8 cellular contexts compared by ENCODE assay signal in the genomic region with DNA sequence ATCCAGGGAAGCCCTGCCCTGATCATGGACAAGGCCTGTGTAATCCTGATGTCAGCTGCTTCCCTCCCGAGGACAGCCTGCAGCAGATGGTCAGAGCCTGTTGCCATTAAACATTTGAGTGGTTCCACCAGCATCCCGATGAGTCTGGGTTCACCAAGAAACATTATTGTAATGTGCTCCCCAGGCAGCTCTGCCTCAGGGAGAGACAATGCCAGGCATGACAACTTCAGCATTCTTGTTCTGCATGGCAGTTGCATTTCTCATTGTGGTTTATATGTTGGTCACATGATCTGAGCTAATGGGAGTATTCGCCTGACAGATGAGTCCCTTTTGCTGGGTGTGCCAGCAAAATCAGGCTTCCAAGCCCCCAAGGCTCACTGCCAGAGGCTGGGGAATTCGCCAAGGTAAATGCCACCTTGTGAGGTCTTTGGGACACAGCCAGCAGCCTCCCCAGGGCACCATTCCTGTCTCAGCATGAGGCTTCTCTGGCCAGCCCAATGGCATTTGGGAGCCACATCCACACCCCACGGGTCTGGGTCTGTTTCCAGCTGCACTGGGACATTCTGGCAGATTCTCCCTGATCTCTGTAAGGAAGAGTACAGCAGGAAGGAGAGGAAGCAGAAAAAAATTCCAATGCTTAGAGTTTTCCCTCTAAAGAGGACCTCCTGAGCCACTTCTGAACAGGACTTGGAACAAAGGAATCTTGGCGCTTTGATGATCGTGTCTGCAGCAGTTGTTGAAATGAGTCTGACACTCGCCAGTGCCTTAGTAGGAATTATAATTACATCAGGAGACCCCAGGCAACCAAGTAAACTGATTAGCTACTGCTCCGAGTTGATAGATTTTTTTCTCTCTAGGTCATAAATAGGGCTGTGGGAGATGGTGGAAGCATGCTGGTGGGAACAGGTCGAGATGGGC. TPM values are rescaled to one million over a fixed set of nuclear protein-coding genes. Genes with fewer than 3 reads are reported as not detected.
DNase-seq lines count a peak whose midpoint lies in the region; ATAC-seq and TF ChIP-seq lines count a peak whose summit lies in the region.

No MANE protein-coding gene starts in this region.

- no peak overlapping the region for H3K4me3 ChIP-seq in body of pancreas

- no peaks in the 10 kb centered on the region for H3K36me3 ChIP-seq in body of pancreas (replicated peaks in 1 of 2; ENCODE audit: insufficient read depth in 1 of 2, low read depth in 2 of 2)

- peak in 1 of 3 donors; percentile 32 for TF ChIP-seq POLR2A in body of pancreas (IDR thresholded peaks at IDR 0.05)

- intact Hi-C loops in body of pancreas (cut with DNase I), result no loop called here

- H3K27me3 ChIP-seq in body of pancreas, result no peaks in the 10 kb centered on the region

- ATAC-seq in body of pancreas, result peak; percentile 88
- ATAC-seq in HG02870 (IDR thresholded peaks at IDR 0.05; ENCODE audit: unreplicated experiment), result no peak
- no peak for ATAC-seq in GM18517 (IDR thresholded peaks at IDR 0.05; ENCODE audit: unreplicated experiment)
- no peak for ATAC-seq in GM18502 (IDR thresholded peaks at IDR 0.05; ENCODE audit: poor library complexity, unreplicated experiment)

- TF ChIP-seq CTCF in body of pancreas (IDR thresholded peaks at IDR 0.05), result no peak

- peak overlapping the region; percentile 32 to 71 (median 60) for H3K27ac ChIP-seq in body of pancreas

- DNase-seq in ELF-1 (ENCODE audit: low read depth, low spot score) (peak; percentile 36), NCI-H2029 treated with DMSO at 0.1 percent for 48 hours (lab: John Stamatoyannopoulos, UW) (peak; percentile 83), body of pancreas (peak; percentile 67 to 85 (median 76)), myocyte (ENCODE audit: low read depth) (peak; percentile 86), GOT3 (lab: John Stamatoyannopoulos, UW) (no peak)

- 28 to 32% methylated on average over 10 of the region's 10 CpGs for WGBS in body of pancreas, 2 donors

- H3K4me1 ChIP-seq in body of pancreas, result peaks cover 22% of the 10 kb centered on the region

- H3K9me3 ChIP-seq in body of pancreas, result no peaks in the 10 kb centered on the region

RNA-seq across cellular contexts. Expression of a gene that starts 18.6 kb away (rescaled TPM):
- total RNA-seq in body of pancreas (under 1 TPM; 0.52 to 0.99 TPM), myocyte (0.10 TPM in 1 of 2 replicates, not detected in the other)
- polyA plus RNA-seq in myocyte (2012), result 0.20 TPM
